Comparison of ENCODE assay signal across 11 cellular contexts in genomic region chr1:1894354-1895049, GRCh38. TPM values are rescaled to one million over a fixed set of nuclear protein-coding genes. Genes with fewer than 3 reads are reported as not detected.
DNase-seq lines count a peak whose midpoint lies in the region; FAIRE-seq and TF ChIP-seq lines count a peak whose summit lies in the region.
"Had no signal": no experiment of that assay in that cellular context is flagged by ENCODE, and none has a peak within 500 bp of the region (broad histone marks: within the 10 kb centered on the region; RNA-seq: fewer than 3 reads in every experiment).

No MANE protein-coding gene starts in this region.

- H3K4me1 Mint-ChIP-seq in H9 = peaks cover 29 to 36% of the 10 kb centered on the region in 2 experiments

- no peak overlapping the region for H3K14ac ChIP-seq in H9 (ENCODE audit: insufficient read depth, low read length)

- no peak overlapping the region for H2BK20ac ChIP-seq in H9 (ENCODE audit: low read depth, low read length, poor library complexity, severe bottlenecking)

- H3K79me1 ChIP-seq in H9 (ENCODE audit: insufficient read depth, low read depth, low read length, poor library complexity, severe bottlenecking) = no peaks in the 10 kb centered on the region

- DNase-seq in A673 (ENCODE audit: low spot score) (peak; percentile 47), H9 (no peak), GM12892 (ENCODE audit: insufficient read length) (no peak), activated gamma-delta T cell treated with Interleukin-2 at 50 U/mL for 16 hours (no peak), amniotic stem cell (lab: John Stamatoyannopoulos, UW) (no peak)
- no peak for DNase-seq in stimulated activated CD4-positive, alpha-beta T cell treated with anti-CD3 and anti-CD28 coated beads, Interleukin-4, amount 100 ng/mL, for 1 hour
- DNase-seq: activated CD4-positive, alpha-beta T cell treated with anti-CD3 and anti-CD28 coated beads, Interleukin-2, amount 50 U/mL, for 1 hour; cortex of kidney; DND-41 had no signal

- H3K27me3 ChIP-seq in A673 (replicated peaks; ENCODE audit: insufficient read depth, low read depth, low read length, poor library complexity) (no peaks in the 10 kb centered on the region), H9 (ENCODE audit: insufficient read depth, low read length) (no peaks in the 10 kb centered on the region; the same call in none of the 2 replicates), muscle layer of duodenum (ENCODE audit: low read depth, low read length) (peaks cover 4% of the 10 kb centered on the region)

- no TSS peak for BruUV-seq in A673 (replicated peaks; lab: Mats Ljungman, UMichigan)

- H2BK12ac ChIP-seq in H9 (ENCODE audit: insufficient read length, low read depth, low read length) = no peak overlapping the region

- H3K27ac ChIP-seq in A673 (ENCODE audit: low read depth, low read length, poor library complexity, severe bottlenecking) = peak overlapping the region; percentile 37
- no peak overlapping the region for H3K27ac ChIP-seq in H9 (ENCODE audit: insufficient read length, low read depth, low read length)
- H3K27ac ChIP-seq in angular gyrus (ENCODE audit: low read depth, low read length) = peak overlapping the region; percentile 18
- H3K27ac ChIP-seq in muscle layer of duodenum (ENCODE audit: low read length) = peak overlapping the region; percentile 33

- peaks cover 8% of the 10 kb centered on the region for H3K27me3 Mint-ChIP-seq in H9 (ENCODE audit: low read depth)

- FAIRE-seq in GM12892 (lab: Jason Lieb, UNC) = no peak

- no CpG with 5 or more reads among the region's 14 CpGs for WGBS in H9 (ENCODE audit: extremely low coverage, insufficient read length, low lambda C conversion rate)

- H4K8ac ChIP-seq in H9 (replicated peaks; ENCODE audit: insufficient read length, low read depth, low read length) = no peak overlapping the region

- CTCF ChIA-PET in A673 (lab: Charles Lee) = no interaction called here

- no peaks in the 10 kb centered on the region for H3K36me3 ChIP-seq in A673 (ENCODE audit: insufficient read depth, low read length, poor library complexity, severe bottlenecking)
- H3K36me3 ChIP-seq in muscle layer of duodenum (ENCODE audit: control insufficient read depth in 1 of 2, insufficient read depth in 2 of 2, low read length in 2 of 2) = no peaks in the 10 kb centered on the region

- H3K27ac Mint-ChIP-seq in H9 = peak overlapping the region; percentile 19 to 80 (median 75); a peak in 5 of 7 replicates

- H3T11ph ChIP-seq in H9 (ENCODE audit: low read length) = no peak overlapping the region

- no peaks in the 10 kb centered on the region; a peak in 1 of 7 replicates for H3K36me3 Mint-ChIP-seq in H9 (ENCODE audit: insufficient read depth in 1 of 3, low read depth in 3 of 3)

- TF ChIP-seq CTCF in A673 (conservative IDR thresholded peaks at IDR 0.05; ENCODE audit: low read depth, low read length) = no peak
- TF ChIP-seq CTCF in H9 (conservative IDR thresholded peaks at IDR 0.05) = no peak

- POLR2A ChIA-PET in A673 (lab: Charles Lee; ENCODE audit: low non-redundant PET) = no interaction called here

- H2AK5ac ChIP-seq in H9 (ENCODE audit: insufficient read length, low read length) = no peak overlapping the region

- no peak overlapping the region for H3K4ac ChIP-seq in H9 (ENCODE audit: low read depth, low read length)

- H3K23me2 ChIP-seq in H9 (ENCODE audit: insufficient read length, low read depth, low read length, poor library complexity, severe bottlenecking) = peaks cover 6% of the 10 kb centered on the region

- H3K9me3 Mint-ChIP-seq in H9 = no peaks in the 10 kb centered on the region; a peak in 1 of 5 replicates

- no peak overlapping the region for H3K56ac ChIP-seq in H9 (ENCODE audit: insufficient read length, low read depth, low read length)

- no peak overlapping the region for H2BK5ac ChIP-seq in H9 (ENCODE audit: insufficient read length, low read length)

- H3K4me3 Mint-ChIP-seq in H9 = no peak overlapping the region; a peak in 1 of 5 replicates

- H2BK15ac ChIP-seq in H9 (ENCODE audit: low read depth, low read length) = no peak overlapping the region

- intact Hi-C loops in A673 (cut with micrococcal nuclease; ENCODE audit: unreplicated experiment) = no loop called here

- H4K20me1 ChIP-seq in H9 (ENCODE audit: control insufficient read depth, insufficient read depth, insufficient read length) = no peaks in the 10 kb centered on the region

- H4K5ac ChIP-seq in H9 (ENCODE audit: insufficient read length, low read depth, low read length) = no peak overlapping the region

- H3K9me3 ChIP-seq in A673 (ENCODE audit: low read depth, low read length, poor library complexity, severe bottlenecking) = no peaks in the 10 kb centered on the region
- no peaks in the 10 kb centered on the region for H3K9me3 ChIP-seq in H9 (ENCODE audit: control insufficient read depth, low read depth, low read length)
- no peaks in the 10 kb centered on the region for H3K9me3 ChIP-seq in muscle layer of duodenum (ENCODE audit: control insufficient read depth in 1 of 2, low read length in 2 of 2)

- no peak overlapping the region for H4K91ac ChIP-seq in H9 (ENCODE audit: insufficient read length, low read depth, low read length)

- no peak overlapping the region for H2BK120ac ChIP-seq in H9 (ENCODE audit: low read depth, low read length, poor library complexity, severe bottlenecking)

- H3K4me1 ChIP-seq in A673 (ENCODE audit: insufficient read depth, low read length, poor library complexity, severe bottlenecking) = peaks cover 22% of the 10 kb centered on the region
- peaks cover 5% of the 10 kb centered on the region; the same call in 1 of the 2 replicates for H3K4me1 ChIP-seq in H9 (ENCODE audit: insufficient read depth, low read length)
- peaks cover 0 to 19% of the 10 kb centered on the region in 2 donors for H3K4me1 ChIP-seq in muscle layer of duodenum (ENCODE audit: control insufficient read depth in 1 of 2, insufficient read depth in 2 of 2, low read length in 2 of 2)

- peaks cover 4% of the 10 kb centered on the region; the same call in 1 of the 2 replicates for H3K79me2 ChIP-seq in H9 (ENCODE audit: insufficient read depth, low read length)

- H3K4me3 ChIP-seq in A673 (ENCODE audit: low read depth, low read length, poor library complexity, severe bottlenecking) (no peak overlapping the region), muscle layer of duodenum (ENCODE audit: low read depth in 1 of 2, low read length in 2 of 2) (no peak overlapping the region)

- H2AFZ ChIP-seq in H9 (ENCODE audit: low read length) = no peak overlapping the region

- no peak overlapping the region for H3K4me2 ChIP-seq in H9 (ENCODE audit: insufficient read depth, insufficient read length, low read length)

- H3K18ac ChIP-seq in H9 (ENCODE audit: insufficient read length, low read depth, low read length) = no peak overlapping the region

- H3K23ac ChIP-seq in H9 (ENCODE audit: insufficient read length, low read depth, low read length) = no peak overlapping the region

- no peak overlapping the region for H3K9ac ChIP-seq in H9 (ENCODE audit: extremely low read depth, insufficient read length, low read length)

- no peak for TF ChIP-seq POLR2A in GM12892 (IDR thresholded peaks at IDR 0.05; ENCODE audit: low read depth, low read length)

RNA-seq across cellular contexts. Expression of gene GNB1, which starts 3.6 kb away (rescaled TPM):
- total RNA-seq in A673 (2021) = 610 and 611 TPM in 2 replicates
- 382 and 400 TPM in 2 replicates for total RNA-seq in H9 (2021)
- polyA plus RNA-seq in GM12892 (2012; ENCODE audit: missing spikeins) = 164 TPM

RNA-seq across cellular contexts. Expression of gene CALML6, which starts 20.6 kb away (rescaled TPM):
- total RNA-seq in A673 (2021) = 0.28 TPM in 1 of 2 replicates, not detected in the other
- total RNA-seq in H9 (2021) = 1.4 and 1.7 TPM in 2 replicates
- 0.32 TPM for polyA plus RNA-seq in GM12892 (2012; ENCODE audit: missing spikeins)

RNA-seq across cellular contexts. Expression of gene TMEM52, which starts 24.6 kb away (rescaled TPM):
- total RNA-seq in A673 (2021) (4.1 and 10.3 TPM in 2 replicates), H9 (2021) (9.6 and 11.3 TPM in 2 replicates)
- not detected for polyA plus RNA-seq in GM12892 (2012; ENCODE audit: missing spikeins)
